39 cellular contexts compared by ENCODE assay signal in genomic region chr10:13023754-13024153, GRCh38. TPM values are rescaled to one million over a fixed set of nuclear protein-coding genes. Genes with fewer than 3 reads are reported as not detected.
"Had no signal": no experiment of that assay in that cellular context is flagged by ENCODE, and none has a peak within 500 bp of the region (broad histone marks: within the 10 kb centered on the region; RNA-seq: fewer than 3 reads in every experiment).

No MANE protein-coding gene starts in this region.

- H3K27ac ChIP-seq: adrenal gland, ascending aorta, body of pancreas, brain microvascular endothelial cell, breast epithelium, cardiac muscle cell had no signal

- H3K36me3 ChIP-seq: adrenal gland, ascending aorta, brain microvascular endothelial cell, breast epithelium, cardiac muscle cell had no signal

- H3K27me3 Mint-ChIP-seq: brain had no signal

- FAIRE-seq: astrocyte, bronchial epithelial cell had no signal

- H3K27ac Mint-ChIP-seq: activated naive CD4-positive, alpha-beta T cell treated with anti-CD3 and anti-CD28 coated beads for 36 hours; activated naive CD4-positive, alpha-beta T cell treated with anti-CD3 and anti-CD28 coated beads, Interleukin-2, amount 10 ng/mL, durations not matched to agents 7 days and 5 days; activated naive CD4-positive, alpha-beta T cell treated with anti-CD3 and anti-CD28 coated beads, Interleukin-2, amount 50 U/mL, for 24 hours; activated naive CD4-positive, alpha-beta T cell treated with anti-CD3 and anti-CD28 coated beads, Interleukin-2, amount 50 U/mL, for 72 hours; activated naive CD8-positive, alpha-beta T cell; activated naive CD8-positive, alpha-beta T cell treated with anti-CD3 and anti-CD28 coated beads for 36 hours; activated naive CD8-positive, alpha-beta T cell treated with anti-CD3 and anti-CD28 coated beads, Interleukin-2, amount 10 ng/mL, durations not matched to agents 7 days and 5 days; activated naive CD8-positive, alpha-beta T cell treated with anti-CD3 and anti-CD28 coated beads, Interleukin-2, amount 50 U/mL, for 24 hours; activated T-cell treated with anti-CD3 and anti-CD28 coated beads, Interleukin-2, amount 50 U/mL, for 24 hours; activated T-cell treated with anti-CD3 and anti-CD28 coated beads, Interleukin-2, amount 50 U/mL, for 72 hours; activated T-helper 1 cell treated with anti-CD3 and anti-CD28 coated beads, Interleukin-12 subunit alpha, Interleukin-12 subunit beta, Interleukin-2, Interleukin-4 antibody, amounts not matched to agents 30 ng/mL and 10 ng/mL and 1 ng/mL, durations not matched to agents 14 hours and 24 hours and 36 hours; activated T-helper 17 cell treated with anti-CD3 and anti-CD28 coated beads, Interleukin-2, amount 50 U/mL, for 72 hours; activated T-helper 2 cell treated with anti-CD3 and anti-CD28 coated beads, Interferon-gamma antibody, Interleukin-2, Interleukin-4, amounts not matched to agents 10 μg/mL and 5 μg/mL and 100 μg/mL, durations not matched to agents 14 hours and 24 hours and 36 hours; brain had no signal

- H3K4me1 ChIP-seq: adrenal gland, ascending aorta, body of pancreas, breast epithelium had no signal

- H3K27me3 ChIP-seq: ascending aorta, body of pancreas, brain microvascular endothelial cell, breast epithelium, cardiac muscle cell had no signal

- H3K4me3 ChIP-seq: adrenal gland, ascending aorta, body of pancreas, breast epithelium, cardiac muscle cell had no signal

- H3K36me3 Mint-ChIP-seq: activated naive CD4-positive, alpha-beta T cell treated with anti-CD3 and anti-CD28 coated beads, Interleukin-2, amount 10 ng/mL, durations not matched to agents 7 days and 5 days; activated naive CD8-positive, alpha-beta T cell treated with anti-CD3 and anti-CD28 coated beads for 36 hours; activated naive CD8-positive, alpha-beta T cell treated with anti-CD3 and anti-CD28 coated beads, Interleukin-2, amount 10 ng/mL, durations not matched to agents 7 days and 5 days; brain had no signal

- H3K4me3 Mint-ChIP-seq: activated naive CD4-positive, alpha-beta T cell treated with anti-CD3 and anti-CD28 coated beads for 36 hours; activated naive CD4-positive, alpha-beta T cell treated with anti-CD3 and anti-CD28 coated beads, Interleukin-2, amount 10 ng/mL, durations not matched to agents 7 days and 5 days; activated naive CD4-positive, alpha-beta T cell treated with anti-CD3 and anti-CD28 coated beads, Interleukin-2, amount 50 U/mL, for 24 hours; activated naive CD8-positive, alpha-beta T cell; activated naive CD8-positive, alpha-beta T cell treated with anti-CD3 and anti-CD28 coated beads for 36 hours; activated naive CD8-positive, alpha-beta T cell treated with anti-CD3 and anti-CD28 coated beads, Interleukin-2, amount 10 ng/mL, durations not matched to agents 7 days and 5 days; activated naive CD8-positive, alpha-beta T cell treated with anti-CD3 and anti-CD28 coated beads, Interleukin-2, amount 50 U/mL, for 24 hours; activated T-cell treated with anti-CD3 and anti-CD28 coated beads, Interleukin-2, amount 50 U/mL, for 24 hours; activated T-cell treated with anti-CD3 and anti-CD28 coated beads, Interleukin-2, amount 50 U/mL, for 4 hours; activated T-cell treated with anti-CD3 and anti-CD28 coated beads, Interleukin-2, amount 50 U/mL, for 72 hours; activated T-helper 1 cell treated with anti-CD3 and anti-CD28 coated beads, Interleukin-12 subunit alpha, Interleukin-12 subunit beta, Interleukin-2, Interleukin-4 antibody, amounts not matched to agents 30 ng/mL and 10 ng/mL and 1 ng/mL, durations not matched to agents 14 hours and 24 hours and 36 hours; activated T-helper 17 cell treated with anti-CD3 and anti-CD28 coated beads, Interleukin-2, amount 50 U/mL, for 72 hours; brain; central memory CD8-positive, alpha-beta T cell had no signal

- DNase-seq: activated effector memory CD4-positive, alpha-beta T cell treated with anti-CD3 and anti-CD28 coated beads, Interleukin-2, amount 50 U/mL, for 16 hours; activated effector memory CD4-positive, alpha-beta T cell treated with Interleukin-2 at 50 U/mL for 16 hours; activated gamma-delta T cell; activated gamma-delta T cell treated with Interleukin-2 at 50 U/mL for 16 hours; activated naive CD4-positive, alpha-beta T cell; activated naive CD4-positive, alpha-beta T cell treated with anti-CD3 and anti-CD28 coated beads for 36 hours; activated naive CD4-positive, alpha-beta T cell treated with anti-CD3 and anti-CD28 coated beads, Interleukin-2, amount 10 ng/mL, durations not matched to agents 7 days and 5 days; activated naive CD4-positive, alpha-beta T cell treated with anti-CD3 and anti-CD28 coated beads, Interleukin-2, amount 50 U/mL, for 16 hours; activated naive CD4-positive, alpha-beta T cell treated with Interleukin-2 at 50 U/mL for 16 hours; activated naive CD8-positive, alpha-beta T cell treated with anti-CD3 and anti-CD28 coated beads for 36 hours; activated naive CD8-positive, alpha-beta T cell treated with anti-CD3 and anti-CD28 coated beads, Interleukin-2, amount 10 ng/mL, durations not matched to agents 7 days and 5 days; activated naive CD8-positive, alpha-beta T cell treated with anti-CD3 and anti-CD28 coated beads, Interleukin-2, amount 50 U/mL, for 24 hours; activated T-cell treated with anti-CD3 and anti-CD28 coated beads, Interleukin-2, amount 50 U/mL, for 24 hours; activated T-cell treated with anti-CD3 and anti-CD28 coated beads, Interleukin-2, amount 50 U/mL, for 4 hours; activated T-cell treated with anti-CD3 and anti-CD28 coated beads, Interleukin-2, amount 50 U/mL, for 48 hours; activated T-cell treated with anti-CD3 and anti-CD28 coated beads, Interleukin-2, amount 50 U/mL, for 72 hours; adrenal gland; amniotic stem cell; amygdala; anterior cingulate cortex; aorta; body of pancreas; brain microvascular endothelial cell; caudate nucleus; central memory CD4-positive, alpha-beta T cell; cerebellar nuclear complex had no signal

- ATAC-seq: activated naive CD4-positive, alpha-beta T cell treated with anti-CD3 and anti-CD28 coated beads, Interleukin-2, amount 50 U/mL, for 72 hours; activated naive CD8-positive, alpha-beta T cell treated with anti-CD3 and anti-CD28 coated beads, Interleukin-2, amount 50 U/mL, for 24 hours; activated T-cell treated with anti-CD3 and anti-CD28 coated beads, Interleukin-2, amount 50 U/mL, for 4 hours; activated T-cell treated with anti-CD3 and anti-CD28 coated beads, Interleukin-2, amount 50 U/mL, for 72 hours; activated T-helper 17 cell treated with anti-CD3 and anti-CD28 coated beads, Interleukin-2, amount 50 U/mL, for 72 hours; body of pancreas had no signal

- H3K4me1 Mint-ChIP-seq: activated naive CD4-positive, alpha-beta T cell treated with anti-CD3 and anti-CD28 coated beads, Interleukin-2, amount 10 ng/mL, durations not matched to agents 7 days and 5 days; activated naive CD4-positive, alpha-beta T cell treated with anti-CD3 and anti-CD28 coated beads, Interleukin-2, amount 50 U/mL, for 24 hours; activated naive CD8-positive, alpha-beta T cell treated with anti-CD3 and anti-CD28 coated beads, Interleukin-2, amount 10 ng/mL, durations not matched to agents 7 days and 5 days; activated naive CD8-positive, alpha-beta T cell treated with anti-CD3 and anti-CD28 coated beads, Interleukin-2, amount 50 U/mL, for 24 hours; activated T-helper 17 cell treated with anti-CD3 and anti-CD28 coated beads, Interleukin-2, amount 50 U/mL, for 72 hours; central memory CD8-positive, alpha-beta T cell had no signal

RNA-seq across cellular contexts. Expression of gene CCDC3, which starts 22.2 kb away (rescaled TPM):
- total RNA-seq: activated naive CD8-positive, alpha-beta T cell treated with anti-CD3 and anti-CD28 coated beads, Interleukin-2, amount 10 ng/mL, durations not matched to agents 7 days and 5 days had no signal
